In genomic region chr14:95046711-95047681, GRCh38 we compare ENCODE assay signal across 14 cellular contexts.
A peak's percentile ranks its signal among the peaks of the same experiment; 100 is the strongest.
DNase-seq lines count a peak whose midpoint lies in the region; ATAC-seq, FAIRE-seq and TF ChIP-seq lines count a peak whose summit lies in the region.
"Had no signal": no experiment of that assay in that cellular context is flagged by ENCODE, and none has a peak within 500 bp of the region (broad histone marks: within the 10 kb centered on the region; RNA-seq: fewer than 3 reads in every experiment).

No MANE protein-coding gene starts in this region.

- H3K36me3 Mint-ChIP-seq in osteocyte (ENCODE audit: unreplicated experiment) = no peaks in the 10 kb centered on the region
- H3K36me3 Mint-ChIP-seq: activated naive CD4-positive, alpha-beta T cell treated with anti-CD3 and anti-CD28 coated beads, Interleukin-2, amount 50 U/mL, for 72 hours had no signal

- FAIRE-seq in H54 (lab: Jason Lieb, UNC) = no peak

- H3K4me3 Mint-ChIP-seq in osteocyte (ENCODE audit: unreplicated experiment) = no peak overlapping the region
- H3K4me3 Mint-ChIP-seq: B cell had no signal

- no peaks in the 10 kb centered on the region for H3K9me3 Mint-ChIP-seq in osteocyte (ENCODE audit: unreplicated experiment)
- H3K9me3 Mint-ChIP-seq: activated naive CD4-positive, alpha-beta T cell treated with anti-CD3 and anti-CD28 coated beads, Interleukin-2, amount 50 U/mL, for 72 hours had no signal

- H3K27me3 Mint-ChIP-seq in osteocyte (ENCODE audit: unreplicated experiment) = peaks cover 29% of the 10 kb centered on the region

- no peak for TF ChIP-seq CTCF in osteocyte (IDR thresholded peaks at IDR 0.05)

- TF ChIP-seq POLR2A in H54 (IDR thresholded peaks at IDR 0.05; ENCODE audit: low read depth, low read length) = no peak

- peaks cover 2% of the 10 kb centered on the region for H3K4me1 Mint-ChIP-seq in osteocyte (ENCODE audit: unreplicated experiment)
- H3K4me1 Mint-ChIP-seq: B cell had no signal

- no peak overlapping the region for H3K27ac Mint-ChIP-seq in osteocyte (ENCODE audit: unreplicated experiment)
- H3K27ac Mint-ChIP-seq: activated naive CD4-positive, alpha-beta T cell treated with anti-CD3 and anti-CD28 coated beads, Interleukin-2, amount 50 U/mL, for 72 hours; B cell had no signal

- DNase-seq in Daoy (ENCODE audit: low read depth) (peak; percentile 38), NCI-H69 (lab: John Stamatoyannopoulos, UW) (peak; percentile 19), fibroblast of peridontal ligament (ENCODE audit: extremely low read depth) (peak; percentile 23), osteocyte (ENCODE audit: extremely low spot score, unreplicated experiment) (peak; percentile 83), H54 (ENCODE audit: insufficient read length, low spot score) (no peak), SIG-M5 (lab: John Stamatoyannopoulos, UW) (no peak), cerebellar cortex (ENCODE audit: low spot score) (no peak)
- DNase-seq: DND-41; mesendoderm; stimulated activated CD4-positive, alpha-beta T cell treated with anti-CD3 and anti-CD28 coated beads, Interleukin-4, amount 100 ng/mL, for 1 hour; stimulated activated naive CD4-positive, alpha-beta T cell had no signal

- no peak for ATAC-seq in HG03097 (IDR thresholded peaks at IDR 0.05; ENCODE audit: low FRiP score, unreplicated experiment)
- ATAC-seq: activated naive CD4-positive, alpha-beta T cell treated with anti-CD3 and anti-CD28 coated beads, Interleukin-2, amount 50 U/mL, for 72 hours had no signal

Comparison
In these comparisons a context has a peak if more than half of its experiments do, and no peak if none do; other contexts are left out.
1. DNase-seq: peak in Daoy (single experiment), NCI-H69 (single experiment), fibroblast of peridontal ligament (single experiment) and osteocyte (single experiment); none in H54 (single experiment), SIG-M5 (single experiment) and cerebellar cortex (single experiment).